Comparison of ENCODE assay signal across 8 cellular contexts in the genomic region with DNA sequence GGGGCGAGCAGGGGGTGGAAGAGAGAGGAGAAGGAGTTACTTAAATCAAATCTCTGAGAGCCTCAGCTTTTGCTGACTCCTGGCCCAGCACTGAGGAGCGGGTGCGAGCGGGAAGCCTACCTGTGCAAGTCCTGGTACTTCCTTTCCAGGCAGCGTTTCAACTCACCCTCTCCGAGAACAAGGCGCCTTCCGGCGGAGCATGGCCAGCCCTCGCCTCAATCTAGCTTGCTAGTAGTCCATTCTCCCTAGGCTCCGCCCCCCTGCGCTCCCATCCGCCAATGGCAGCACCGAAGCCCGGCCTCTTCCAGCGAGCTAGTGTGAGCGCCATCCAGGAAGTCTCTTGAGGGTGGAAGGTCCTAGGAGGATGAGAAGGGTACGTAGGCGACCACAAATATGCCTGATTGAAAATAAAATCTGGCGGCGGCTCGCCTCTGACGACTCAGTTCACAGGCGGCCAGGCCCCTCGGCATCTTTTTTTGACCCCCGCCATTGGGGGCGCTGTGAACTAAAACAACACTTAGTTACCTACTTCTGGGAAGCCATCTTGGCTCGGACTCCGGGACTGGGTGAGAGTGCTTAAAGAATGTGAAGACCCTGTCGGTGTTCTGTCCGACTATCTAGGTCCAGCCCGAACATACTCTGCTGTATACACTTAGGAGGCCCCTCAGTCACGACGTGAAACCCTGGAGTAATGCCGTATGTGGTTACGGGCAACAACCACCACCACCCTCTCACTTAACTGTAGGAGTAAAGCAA. TPM values are rescaled to one million over a fixed set of nuclear protein-coding genes. Genes with fewer than 3 reads are reported as not detected.
A peak's percentile ranks its signal among the peaks of the same experiment; 100 is the strongest.
DNase-seq lines count a peak whose midpoint lies in the region; ATAC-seq and TF ChIP-seq lines count a peak whose summit lies in the region.

A gene with protein sequence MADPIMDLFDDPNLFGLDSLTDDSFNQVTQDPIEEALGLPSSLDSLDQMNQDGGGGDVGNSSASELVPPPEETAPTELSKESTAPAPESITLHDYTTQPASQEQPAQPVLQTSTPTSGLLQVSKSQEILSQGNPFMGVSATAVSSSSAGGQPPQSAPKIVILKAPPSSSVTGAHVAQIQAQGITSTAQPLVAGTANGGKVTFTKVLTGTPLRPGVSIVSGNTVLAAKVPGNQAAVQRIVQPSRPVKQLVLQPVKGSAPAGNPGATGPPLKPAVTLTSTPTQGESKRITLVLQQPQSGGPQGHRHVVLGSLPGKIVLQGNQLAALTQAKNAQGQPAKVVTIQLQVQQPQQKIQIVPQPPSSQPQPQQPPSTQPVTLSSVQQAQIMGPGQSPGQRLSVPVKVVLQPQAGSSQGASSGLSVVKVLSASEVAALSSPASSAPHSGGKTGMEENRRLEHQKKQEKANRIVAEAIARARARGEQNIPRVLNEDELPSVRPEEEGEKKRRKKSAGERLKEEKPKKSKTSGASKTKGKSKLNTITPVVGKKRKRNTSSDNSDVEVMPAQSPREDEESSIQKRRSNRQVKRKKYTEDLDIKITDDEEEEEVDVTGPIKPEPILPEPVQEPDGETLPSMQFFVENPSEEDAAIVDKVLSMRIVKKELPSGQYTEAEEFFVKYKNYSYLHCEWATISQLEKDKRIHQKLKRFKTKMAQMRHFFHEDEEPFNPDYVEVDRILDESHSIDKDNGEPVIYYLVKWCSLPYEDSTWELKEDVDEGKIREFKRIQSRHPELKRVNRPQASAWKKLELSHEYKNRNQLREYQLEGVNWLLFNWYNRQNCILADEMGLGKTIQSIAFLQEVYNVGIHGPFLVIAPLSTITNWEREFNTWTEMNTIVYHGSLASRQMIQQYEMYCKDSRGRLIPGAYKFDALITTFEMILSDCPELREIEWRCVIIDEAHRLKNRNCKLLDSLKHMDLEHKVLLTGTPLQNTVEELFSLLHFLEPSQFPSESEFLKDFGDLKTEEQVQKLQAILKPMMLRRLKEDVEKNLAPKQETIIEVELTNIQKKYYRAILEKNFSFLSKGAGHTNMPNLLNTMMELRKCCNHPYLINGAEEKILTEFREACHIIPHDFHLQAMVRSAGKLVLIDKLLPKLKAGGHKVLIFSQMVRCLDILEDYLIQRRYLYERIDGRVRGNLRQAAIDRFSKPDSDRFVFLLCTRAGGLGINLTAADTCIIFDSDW (N-terminal part only) (minus strand): TSS at position 212 of the 756 bp plus-strand sequence. CDS start 24,480 bp downstream, outside the sequence.

- intact Hi-C loops in left ventricle myocardium superior (cut with micrococcal nuclease) (no loop called here), psoas muscle (cut with DNase I) (loop anchor here (1.0 to 2.0 kb wide), 2 partner anchors 19 to 20 kb away; partner anchors contain the start of gene RAB2B (in 1 of the 2)), uterus (cut with DNase I; ENCODE audit: low total_unique reads) (no loop called here)

- H3K36me3 Mint-ChIP-seq in T-helper 17 cell (ENCODE audit: low read depth): peaks cover 2% of the 10 kb centered on the region

- peak; percentile 28 to 61 for TF ChIP-seq POLR2A in uterus (IDR thresholded peaks at IDR 0.05)

- peak within 1 kb of the TSS; percentile 95 for H3K4me3 Mint-ChIP-seq in T-helper 17 cell

- TF ChIP-seq CTCF in GM13976 (IDR thresholded peaks at IDR 0.05; ENCODE audit: borderline replicate concordance, control extremely low read depth, extremely low read depth, insufficient read depth, missing control alignments) (peak; percentile 64), psoas muscle (IDR thresholded peaks at IDR 0.05) (peak; percentile 61), uterus (IDR thresholded peaks at IDR 0.05) (peak; percentile 54 to 78 (median 64))

- peak within 1 kb of the TSS; percentile 95 for H3K4me3 ChIP-seq in psoas muscle
- H3K4me3 ChIP-seq in uterus: peak within 1 kb of the TSS; percentile 86 to 89

- H3K27ac Mint-ChIP-seq in T-helper 17 cell: peak within 1 kb of the TSS; percentile 94

- H3K4me1 ChIP-seq in psoas muscle (peaks cover 17% of the 10 kb centered on the region), uterus (peaks cover 0 to 7% of the 10 kb centered on the region in 2 donors)

- ATAC-seq in HG02884 (IDR thresholded peaks at IDR 0.05; ENCODE audit: unreplicated experiment) (peak; percentile 97), T-helper 17 cell (peak; percentile 96), left ventricle myocardium superior (peak; percentile 99), psoas muscle (peak; percentile 99 to 100 (median 100))

- H3K27me3 Mint-ChIP-seq in T-helper 17 cell: no peaks in the 10 kb centered on the region

- no peaks in the 10 kb centered on the region for H3K9me3 ChIP-seq in T-helper 17 cell (ENCODE audit: control insufficient read depth, low read length, poor library complexity, severe bottlenecking)
- no peaks in the 10 kb centered on the region for H3K9me3 ChIP-seq in psoas muscle
- no peaks in the 10 kb centered on the region for H3K9me3 ChIP-seq in uterus

- peak; percentile 97 for DNase-seq in GM13976 (ENCODE audit: low spot score)
- DNase-seq in NCI-H1694 (lab: John Stamatoyannopoulos, UW): peak; percentile 99
- peak; percentile 97 to 99 (median 98) for DNase-seq in T-helper 17 cell
- peak; percentile 99 for DNase-seq in left ventricle myocardium superior
- DNase-seq in psoas muscle: peak; percentile 100
- peak; percentile 99 for DNase-seq in uterus

- H3K27ac ChIP-seq in angular gyrus (ENCODE audit: low read depth, low read length): peak within 1 kb of the TSS; percentile 98
- H3K27ac ChIP-seq in psoas muscle: peak within 1 kb of the TSS; percentile 97
- peak within 1 kb of the TSS; percentile 87 to 98 for H3K27ac ChIP-seq in uterus

- WGBS in psoas muscle, 3 donors: 0 to 1% (median 0%) methylated on average over 36 of the region's 36 CpGs

- peaks cover 18% of the 10 kb centered on the region for H3K4me1 Mint-ChIP-seq in T-helper 17 cell

- in situ Hi-C loops in GM13976 (cut with MboI; ENCODE audit: low sequenced_read_pairs, unreplicated experiment): no loop called here

- H3K36me3 ChIP-seq in psoas muscle (ENCODE audit: insufficient read depth in 1 of 2, low read depth in 1 of 2) (peaks cover 5 to 25% of the 10 kb centered on the region in 2 donors), uterus (no peaks in the 10 kb centered on the region)

- H3K27me3 ChIP-seq in psoas muscle (ENCODE audit: insufficient read depth in 3 of 3, low read length in 2 of 3): no peaks in the 10 kb centered on the region
- H3K27me3 ChIP-seq in uterus: no peaks in the 10 kb centered on the region

RNA-seq across cellular contexts. Expression of the gene that starts here (rescaled TPM):
- 100 to 1,000 TPM; 128 to 131 TPM for total RNA-seq in T-helper 17 cell
- total RNA-seq in left ventricle myocardium superior: 28.8 TPM
- total RNA-seq in psoas muscle: 10 to 100 TPM; 27.1 to 40.1 (median 36.1) TPM
- polyA plus RNA-seq in psoas muscle: 10 to 100 TPM; 11.5 to 23.6 (median 18.2) TPM
- 10 to 100 TPM; 21.8 to 95.1 (median 48.8) TPM for total RNA-seq in uterus

Comparison
In these comparisons a context has a peak if more than half of its experiments do, and no peak if none do; other contexts are left out.
1. Peak in every context shown above with its lines: DNase-seq, ATAC-seq, H3K4me3 ChIP-seq and H3K27ac ChIP-seq.
2. intact Hi-C loops: an anchor here in psoas muscle (1.0 to 2.0 kb wide); none called in left ventricle myocardium superior and uterus.